ENCODE assay signal across 8 cellular contexts in the genomic region with DNA sequence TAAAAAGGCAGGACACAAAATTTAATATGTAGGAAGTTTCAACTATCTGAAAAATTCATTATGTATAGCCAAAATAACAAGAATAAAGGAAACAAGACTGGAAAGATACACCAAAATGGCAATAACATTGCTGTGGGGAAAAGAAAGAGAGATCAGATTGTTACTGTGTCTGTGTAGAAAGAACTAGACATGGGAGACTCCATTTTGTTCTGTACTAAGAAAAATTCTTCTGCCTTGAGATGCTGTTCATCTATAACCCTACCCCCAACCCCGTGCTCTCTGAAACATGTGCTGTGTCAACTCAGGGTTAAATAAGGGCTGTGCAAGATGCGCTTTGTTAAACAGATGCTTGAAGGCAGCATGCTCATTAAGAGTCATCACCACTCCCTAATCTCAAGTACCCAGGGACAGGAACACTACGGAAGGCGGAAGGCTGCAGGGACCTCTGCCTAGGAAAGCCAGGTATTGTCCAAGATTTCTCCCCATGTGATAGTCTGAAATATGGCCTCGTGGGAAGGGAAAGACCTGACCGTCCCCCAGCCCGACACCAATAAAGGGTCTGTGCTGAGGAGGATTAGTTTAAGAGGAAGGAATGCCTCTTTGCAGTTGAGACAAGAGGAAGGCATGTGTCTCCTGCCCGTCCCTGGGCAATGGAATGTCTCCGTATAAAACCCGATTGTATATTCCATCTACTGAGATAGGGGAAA. TPM values are rescaled to one million over a fixed set of nuclear protein-coding genes. Genes with fewer than 3 reads are reported as not detected.
DNase-seq lines count a peak whose midpoint lies in the region; TF ChIP-seq lines count a peak whose summit lies in the region.
"Not testable (repeated sequence)": the region's sequence is repeated elsewhere in the genome, so short reads cannot be mapped to it uniquely, and the experiment has no call there.

No MANE protein-coding gene starts in this region.

- not testable (repeated sequence) for H3K4me3 Mint-ChIP-seq in activated CD4-positive, alpha-beta T cell treated with anti-CD3 and anti-CD28 coated beads, Interleukin-2, amount 10 ng/mL, durations not matched to agents 24 days and 14 days
- H3K4me3 Mint-ChIP-seq in neural progenitor cell (peak overlapping the region; percentile 43), type B pancreatic cell (peak overlapping the region; percentile 37)

- not testable (repeated sequence) for TF ChIP-seq CTCF in epithelial cell of esophagus (IDR thresholded peaks at IDR 0.05; ENCODE audit: insufficient read depth, low read depth, low read length, missing control alignments); neural progenitor cell (IDR thresholded peaks at IDR 0.05); type B pancreatic cell (conservative IDR thresholded peaks at IDR 0.05)

- H3K4me3 ChIP-seq in HUES6 (ENCODE audit: low read depth, low read length) = peak overlapping the region; percentile 48
- peak overlapping the region; percentile 39 for H3K4me3 ChIP-seq in epithelial cell of esophagus (ENCODE audit: low read length)
- H3K4me3 ChIP-seq in neural progenitor cell = peak overlapping the region; percentile 30

- not testable (repeated sequence) for H3K79me2 ChIP-seq in neural progenitor cell (ENCODE audit: low read depth)

- H3K36me3 ChIP-seq in HUES6 (ENCODE audit: control insufficient read depth, insufficient read depth, low read length); neural progenitor cell: not testable (repeated sequence)

- not testable (repeated sequence) for H3K27ac Mint-ChIP-seq in activated CD4-positive, alpha-beta T cell treated with anti-CD3 and anti-CD28 coated beads, Interleukin-2, amount 10 ng/mL, durations not matched to agents 24 days and 14 days; neural progenitor cell
- peak overlapping the region; percentile 52 for H3K27ac Mint-ChIP-seq in type B pancreatic cell

- not testable (repeated sequence) for H3K27me3 ChIP-seq in HUES6 (ENCODE audit: control insufficient read depth, insufficient read depth, low read length); neural progenitor cell

- not testable (repeated sequence) for H3K36me3 Mint-ChIP-seq in activated CD4-positive, alpha-beta T cell treated with anti-CD3 and anti-CD28 coated beads, Interleukin-2, amount 10 ng/mL, durations not matched to agents 24 days and 14 days (ENCODE audit: low read depth); neural progenitor cell; type B pancreatic cell

- H3K4me2 ChIP-seq in neural progenitor cell = peak overlapping the region; percentile 71

- peaks cover 45% of the 10 kb centered on the region for H3K4me1 ChIP-seq in HUES6 (ENCODE audit: control insufficient read depth, insufficient read depth, low read length)
- peaks cover 18% of the 10 kb centered on the region for H3K4me1 ChIP-seq in neural progenitor cell

- DNase-seq in DMS79 treated with DMSO at 0.1 percent for 48 hours (lab: John Stamatoyannopoulos, UW) = peak; percentile 47
- peak; percentile 42 for DNase-seq in NCI-H2227 treated with DMSO at 0.1 percent for 48 hours (lab: John Stamatoyannopoulos, UW)
- DNase-seq in activated CD4-positive, alpha-beta T cell treated with anti-CD3 and anti-CD28 coated beads, Interleukin-2, amount 10 ng/mL, durations not matched to agents 24 days and 14 days = peak; percentile 48
- peak; percentile 34 for DNase-seq in epithelial cell of esophagus (ENCODE audit: low read depth)
- DNase-seq in islet precursor cell = peak; percentile 59
- peak; percentile 48 for DNase-seq in neural progenitor cell (ENCODE audit: low spot score)
- DNase-seq in type B pancreatic cell (ENCODE audit: extremely low spot score, unreplicated experiment) = not testable (repeated sequence)

- not testable (repeated sequence) for H4K20me1 ChIP-seq in neural progenitor cell (ENCODE audit: low read depth)

- peak overlapping the region; percentile 85 for H3K27ac ChIP-seq in HUES6 (ENCODE audit: low read depth, low read length)
- not testable (repeated sequence) for H3K27ac ChIP-seq in neural progenitor cell

- H3K27me3 Mint-ChIP-seq in activated CD4-positive, alpha-beta T cell treated with anti-CD3 and anti-CD28 coated beads, Interleukin-2, amount 10 ng/mL, durations not matched to agents 24 days and 14 days; neural progenitor cell (ENCODE audit: insufficient read depth, low read depth): not testable (repeated sequence)
- peaks cover 24% of the 10 kb centered on the region for H3K27me3 Mint-ChIP-seq in type B pancreatic cell

- not testable (repeated sequence) for H3K9me3 ChIP-seq in HUES6 (ENCODE audit: control insufficient read depth, insufficient read depth, low read depth, low read length); neural progenitor cell (ENCODE audit: low read depth)

- H3K9me3 Mint-ChIP-seq in activated CD4-positive, alpha-beta T cell treated with anti-CD3 and anti-CD28 coated beads, Interleukin-2, amount 10 ng/mL, durations not matched to agents 24 days and 14 days; neural progenitor cell; type B pancreatic cell: not testable (repeated sequence)

- H3K4me1 Mint-ChIP-seq in activated CD4-positive, alpha-beta T cell treated with anti-CD3 and anti-CD28 coated beads, Interleukin-2, amount 10 ng/mL, durations not matched to agents 24 days and 14 days = not testable (repeated sequence)
- H3K4me1 Mint-ChIP-seq in neural progenitor cell (peaks cover 16% of the 10 kb centered on the region), type B pancreatic cell (ENCODE audit: unreplicated experiment) (peaks cover 11% of the 10 kb centered on the region)

- peaks cover 40% of the 10 kb centered on the region for H3F3A ChIP-seq in neural progenitor cell (ENCODE audit: low read depth)

- peak overlapping the region; percentile 84 for H2AFZ ChIP-seq in neural progenitor cell (replicated peaks)

- intact Hi-C loops in activated CD4-positive, alpha-beta T cell treated with anti-CD3 and anti-CD28 coated beads, Interleukin-2, amount 10 ng/mL, durations not matched to agents 24 days and 14 days (cut with micrococcal nuclease) = not testable (repeated sequence)

- peak overlapping the region; percentile 61 for H3K9ac ChIP-seq in HUES6 (ENCODE audit: low read length)
- H3K9ac ChIP-seq in neural progenitor cell = not testable (repeated sequence)

RNA-seq across cellular contexts. Expression of gene MTIF2, which starts 10.3 kb away (rescaled TPM):
- total RNA-seq in activated CD4-positive, alpha-beta T cell treated with anti-CD3 and anti-CD28 coated beads, Interleukin-2, amount 10 ng/mL, durations not matched to agents 24 days and 14 days = 45.7 and 47.1 TPM in 2 replicates
- total RNA-seq in neural progenitor cell (ENCODE audit: low replicate concordance) (34.1 and 39.2 TPM in 2 replicates), type B pancreatic cell (ENCODE audit: low replicate concordance) (32.5 and 33.2 TPM in 2 replicates)

RNA-seq across cellular contexts. Expression of gene RPS27A, which starts 46.8 kb away (rescaled TPM):
- total RNA-seq in activated CD4-positive, alpha-beta T cell treated with anti-CD3 and anti-CD28 coated beads, Interleukin-2, amount 10 ng/mL, durations not matched to agents 24 days and 14 days = 1,064 and 1,070 TPM in 2 replicates
- total RNA-seq in neural progenitor cell (ENCODE audit: low replicate concordance) = 2,670 and 2,741 TPM in 2 replicates
- total RNA-seq in type B pancreatic cell (ENCODE audit: low replicate concordance) = 951 and 977 TPM in 2 replicates

RNA-seq across cellular contexts. Expression of gene CLHC1, which starts 47.2 kb away (rescaled TPM):
- 7.3 and 10.1 TPM in 2 replicates for total RNA-seq in activated CD4-positive, alpha-beta T cell treated with anti-CD3 and anti-CD28 coated beads, Interleukin-2, amount 10 ng/mL, durations not matched to agents 24 days and 14 days
- total RNA-seq in neural progenitor cell (ENCODE audit: low replicate concordance) (23.2 and 24.6 TPM in 2 replicates), type B pancreatic cell (ENCODE audit: low replicate concordance) (13.9 and 25.0 TPM in 2 replicates)
